In genomic region chr3:45182915-45183881, GRCh38 we compare ENCODE assay signal across 8 cellular contexts. TPM values are rescaled to one million over a fixed set of nuclear protein-coding genes. Genes with fewer than 3 reads are reported as not detected.
DNase-seq lines count a peak whose midpoint lies in the region; ATAC-seq, FAIRE-seq and TF ChIP-seq lines count a peak whose summit lies in the region.

No MANE protein-coding gene starts in this region.

- peak; percentile 10 for ATAC-seq in sciatic nerve
- no peak for ATAC-seq in GM21529 (IDR thresholded peaks at IDR 0.05; ENCODE audit: unreplicated experiment)

- no peak overlapping the region for H2AFZ ChIP-seq in fibroblast of lung (ENCODE audit: low read length)

- H3K79me2 ChIP-seq in fibroblast of lung (ENCODE audit: control insufficient read depth, insufficient read depth, low read length), result no peaks in the 10 kb centered on the region

- H3K9ac ChIP-seq in fibroblast of lung (ENCODE audit: insufficient read depth, low read length), result no peak overlapping the region

- no peaks in the 10 kb centered on the region for H3K36me3 ChIP-seq in fibroblast of lung (ENCODE audit: control insufficient read depth, insufficient read depth, low read length)

- no peak overlapping the region for H3K4me3 ChIP-seq in fibroblast of lung (replicated peaks in 1 of 4; ENCODE audit: control extremely low read depth in 1 of 4, insufficient read depth in 1 of 4, low read depth in 3 of 4, low read length in 4 of 4)

- no peak for TF ChIP-seq POLR2A in H54 (IDR thresholded peaks at IDR 0.05; ENCODE audit: low read depth, low read length)

- no peaks in the 10 kb centered on the region for H3K27me3 ChIP-seq in fibroblast of lung (ENCODE audit: control insufficient read depth, insufficient read depth, low read length)

- FAIRE-seq in H54 (lab: Jason Lieb, UNC), result peak; percentile 78

- H3K27ac ChIP-seq in fibroblast of lung (ENCODE audit: insufficient read depth, low read length), result no peak overlapping the region

- no peaks in the 10 kb centered on the region for H3K9me3 ChIP-seq in fibroblast of lung (ENCODE audit: control insufficient read depth, insufficient read depth, low read depth, low read length)

- H4K20me1 ChIP-seq in fibroblast of lung (ENCODE audit: control insufficient read depth, extremely low read depth, insufficient read depth, low read length), result no peaks in the 10 kb centered on the region

- no peak for TF ChIP-seq CTCF in fibroblast of lung (conservative IDR thresholded peaks at IDR 0.05 in 1 of 2, IDR thresholded peaks at IDR 0.05 in 1 of 2; ENCODE audit: low read depth in 1 of 2, low read length in 2 of 2)

- peak overlapping the region; percentile 29 for H3K4me2 ChIP-seq in fibroblast of lung (ENCODE audit: extremely low read depth, insufficient read depth, low read length)

- H3K4me1 ChIP-seq in fibroblast of lung (ENCODE audit: control insufficient read depth, extremely low read depth, insufficient read depth, low read length), result peaks cover 9% of the 10 kb centered on the region

- intact Hi-C loops in sciatic nerve (cut with DNase I), result no loop called here

- peak; percentile 57 for DNase-seq in H54 (ENCODE audit: insufficient read length, low spot score)
- peak; percentile 45 for DNase-seq in NCI-H460 (ENCODE audit: extremely low read depth, low read depth)
- DNase-seq in fibroblast of lung (ENCODE audit: low read depth in 2 of 2), result peak; percentile 61 to 76
- no peak for DNase-seq in sciatic nerve (ENCODE audit: low spot score)
- no peak for DNase-seq in SKM-1 (lab: John Stamatoyannopoulos, UW; ENCODE audit: unreplicated experiment)
- no peak for DNase-seq in superior temporal gyrus (ENCODE audit: extremely low spot score)
- DNase-seq in T-helper 9 cell, result no peak

RNA-seq across cellular contexts. Expression of gene CDCP1, which starts 37.0 kb away (rescaled TPM):
- 47.5 and 47.7 TPM in 2 replicates for total RNA-seq in NCI-H460 (2014; rRNA removed; shearing (Covaris generic))
- 3.3 and 4.3 TPM in 2 replicates for polyA plus RNA-seq in NCI-H460 (2014; cell fraction: nucleus; rRNA removed)
- total RNA-seq in fibroblast of lung, result 16.9 and 56.1 TPM in 2 replicates
- polyA plus RNA-seq in fibroblast of lung, result 25.6 and 59.1 TPM in 2 replicates
- 23.2 and 42.4 TPM in 2 replicates for polyA plus RNA-seq in fibroblast of lung (2012)
- polyA minus RNA-seq in fibroblast of lung (ENCODE audit: low replicate concordance), result 101 and 225 TPM in 2 replicates
- total RNA-seq in sciatic nerve, result 1.8 TPM

RNA-seq across cellular contexts. Expression of gene TMEM158, which starts 42.9 kb away (rescaled TPM):
- total RNA-seq in NCI-H460 (2014; rRNA removed; shearing (Covaris generic)), result 22.1 and 27.1 TPM in 2 replicates
- polyA plus RNA-seq in NCI-H460 (2014; cell fraction: nucleus; rRNA removed), result 3.3 and 6.7 TPM in 2 replicates
- 79.4 and 125 TPM in 2 replicates for total RNA-seq in fibroblast of lung
- 31.6 and 118 TPM in 2 replicates for polyA plus RNA-seq in fibroblast of lung
- 81.9 and 292 TPM in 2 replicates for polyA plus RNA-seq in fibroblast of lung (2012)
- 10.1 and 26.1 TPM in 2 replicates for polyA minus RNA-seq in fibroblast of lung (ENCODE audit: low replicate concordance)
- total RNA-seq in sciatic nerve, result 6.5 TPM

Comparison
In these comparisons a context has a peak if more than half of its experiments do, and no peak if none do; other contexts are left out.
1. DNase-seq: peak in H54 (single experiment), NCI-H460 (single experiment) and fibroblast of lung (2 of 2); none in sciatic nerve (single experiment), SKM-1 (single experiment), superior temporal gyrus (single experiment) and T-helper 9 cell (single experiment).